In genomic region chr4:175376287-175376977, GRCh38 we compare ENCODE assay signal across 1 cellular context.
TF ChIP-seq lines count a peak whose summit lies in the region.

No MANE protein-coding gene starts in this region.

TF ChIP-seq in WTC11, 78 proteins besides CTCF, POLR2A, EP300 and RAD21 (continued from another document):
- TF ChIP-seq, protein P1, sequence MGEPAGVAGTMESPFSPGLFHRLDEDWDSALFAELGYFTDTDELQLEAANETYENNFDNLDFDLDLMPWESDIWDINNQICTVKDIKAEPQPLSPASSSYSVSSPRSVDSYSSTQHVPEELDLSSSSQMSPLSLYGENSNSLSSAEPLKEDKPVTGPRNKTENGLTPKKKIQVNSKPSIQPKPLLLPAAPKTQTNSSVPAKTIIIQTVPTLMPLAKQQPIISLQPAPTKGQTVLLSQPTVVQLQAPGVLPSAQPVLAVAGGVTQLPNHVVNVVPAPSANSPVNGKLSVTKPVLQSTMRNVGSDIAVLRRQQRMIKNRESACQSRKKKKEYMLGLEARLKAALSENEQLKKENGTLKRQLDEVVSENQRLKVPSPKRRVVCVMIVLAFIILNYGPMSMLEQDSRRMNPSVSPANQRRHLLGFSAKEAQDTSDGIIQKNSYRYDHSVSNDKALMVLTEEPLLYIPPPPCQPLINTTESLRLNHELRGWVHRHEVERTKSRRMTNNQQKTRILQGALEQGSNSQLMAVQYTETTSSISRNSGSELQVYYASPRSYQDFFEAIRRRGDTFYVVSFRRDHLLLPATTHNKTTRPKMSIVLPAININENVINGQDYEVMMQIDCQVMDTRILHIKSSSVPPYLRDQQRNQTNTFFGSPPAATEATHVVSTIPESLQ (CRISPR knock-in tag; IDR thresholded peaks at IDR 0.05): no peak
- TF ChIP-seq, protein P2, sequence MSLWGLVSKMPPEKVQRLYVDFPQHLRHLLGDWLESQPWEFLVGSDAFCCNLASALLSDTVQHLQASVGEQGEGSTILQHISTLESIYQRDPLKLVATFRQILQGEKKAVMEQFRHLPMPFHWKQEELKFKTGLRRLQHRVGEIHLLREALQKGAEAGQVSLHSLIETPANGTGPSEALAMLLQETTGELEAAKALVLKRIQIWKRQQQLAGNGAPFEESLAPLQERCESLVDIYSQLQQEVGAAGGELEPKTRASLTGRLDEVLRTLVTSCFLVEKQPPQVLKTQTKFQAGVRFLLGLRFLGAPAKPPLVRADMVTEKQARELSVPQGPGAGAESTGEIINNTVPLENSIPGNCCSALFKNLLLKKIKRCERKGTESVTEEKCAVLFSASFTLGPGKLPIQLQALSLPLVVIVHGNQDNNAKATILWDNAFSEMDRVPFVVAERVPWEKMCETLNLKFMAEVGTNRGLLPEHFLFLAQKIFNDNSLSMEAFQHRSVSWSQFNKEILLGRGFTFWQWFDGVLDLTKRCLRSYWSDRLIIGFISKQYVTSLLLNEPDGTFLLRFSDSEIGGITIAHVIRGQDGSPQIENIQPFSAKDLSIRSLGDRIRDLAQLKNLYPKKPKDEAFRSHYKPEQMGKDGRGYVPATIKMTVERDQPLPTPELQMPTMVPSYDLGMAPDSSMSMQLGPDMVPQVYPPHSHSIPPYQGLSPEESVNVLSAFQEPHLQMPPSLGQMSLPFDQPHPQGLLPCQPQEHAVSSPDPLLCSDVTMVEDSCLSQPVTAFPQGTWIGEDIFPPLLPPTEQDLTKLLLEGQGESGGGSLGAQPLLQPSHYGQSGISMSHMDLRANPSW (CRISPR knock-in tag; conservative IDR thresholded peaks at IDR 0.05; ENCODE audit: low read depth): no peak
- TF ChIP-seq NFYB (CRISPR knock-in tag; conservative IDR thresholded peaks at IDR 0.05; ENCODE audit: low read depth): no peak
- TF ChIP-seq GABPB1 (CRISPR knock-in tag; IDR thresholded peaks at IDR 0.05): no peak
- TF ChIP-seq ETV6 (CRISPR knock-in tag; IDR thresholded peaks at IDR 0.05): no peak
- no peak for TF ChIP-seq RORB (CRISPR knock-in tag; IDR thresholded peaks at IDR 0.05)
- TF ChIP-seq OVOL2 (CRISPR knock-in tag; IDR thresholded peaks at IDR 0.05; ENCODE audit: borderline replicate concordance): no peak
- no peak for TF ChIP-seq MXD4 (CRISPR knock-in tag; IDR thresholded peaks at IDR 0.05; ENCODE audit: borderline replicate concordance)
- TF ChIP-seq ZNF281 (CRISPR knock-in tag; IDR thresholded peaks at IDR 0.05): no peak
- no peak for TF ChIP-seq SOX15 (CRISPR knock-in tag; IDR thresholded peaks at IDR 0.05)
- TF ChIP-seq PRRX2 (CRISPR knock-in tag; IDR thresholded peaks at IDR 0.05): no peak
- TF ChIP-seq ARID4B (CRISPR knock-in tag; IDR thresholded peaks at IDR 0.05; ENCODE audit: borderline replicate concordance): no peak
- TF ChIP-seq, protein P3, sequence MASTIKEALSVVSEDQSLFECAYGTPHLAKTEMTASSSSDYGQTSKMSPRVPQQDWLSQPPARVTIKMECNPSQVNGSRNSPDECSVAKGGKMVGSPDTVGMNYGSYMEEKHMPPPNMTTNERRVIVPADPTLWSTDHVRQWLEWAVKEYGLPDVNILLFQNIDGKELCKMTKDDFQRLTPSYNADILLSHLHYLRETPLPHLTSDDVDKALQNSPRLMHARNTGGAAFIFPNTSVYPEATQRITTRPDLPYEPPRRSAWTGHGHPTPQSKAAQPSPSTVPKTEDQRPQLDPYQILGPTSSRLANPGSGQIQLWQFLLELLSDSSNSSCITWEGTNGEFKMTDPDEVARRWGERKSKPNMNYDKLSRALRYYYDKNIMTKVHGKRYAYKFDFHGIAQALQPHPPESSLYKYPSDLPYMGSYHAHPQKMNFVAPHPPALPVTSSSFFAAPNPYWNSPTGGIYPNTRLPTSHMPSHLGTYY (CRISPR knock-in tag; IDR thresholded peaks at IDR 0.05): no peak
